18 cellular contexts compared by ENCODE assay signal in the genomic region with DNA sequence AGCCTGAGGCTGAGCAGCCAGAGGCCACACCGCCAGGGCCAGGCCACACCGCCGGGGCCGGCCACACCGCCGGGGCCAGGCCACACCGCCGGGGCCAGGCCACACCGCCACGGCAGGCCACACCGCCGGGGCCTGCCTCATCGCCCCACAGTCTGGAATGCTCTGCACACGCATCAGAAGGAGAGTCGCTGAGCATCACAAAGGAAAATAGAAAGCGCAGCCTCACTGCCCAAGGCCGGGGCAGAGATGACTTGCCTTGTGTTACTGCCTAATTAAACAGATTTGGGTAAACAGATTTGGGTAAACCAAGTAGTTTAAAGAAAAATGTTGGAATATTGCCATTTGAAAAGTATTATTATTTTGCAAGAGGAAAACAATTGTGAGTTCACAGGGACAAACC. TPM values are rescaled to one million over a fixed set of nuclear protein-coding genes. Genes with fewer than 3 reads are reported as not detected.
DNase-seq lines count a peak whose midpoint lies in the region; ATAC-seq and TF ChIP-seq lines count a peak whose summit lies in the region.
"Had no signal": no experiment of that assay in that cellular context is flagged by ENCODE, and none has a peak within 500 bp of the region (broad histone marks: within the 10 kb centered on the region; RNA-seq: fewer than 3 reads in every experiment).

No MANE protein-coding gene starts in this region.

- 75 to 99% methylated on average over 11 to 17 of the region's 17 CpGs for WGBS in endodermal cell (ENCODE audit: insufficient coverage in 1 of 2, insufficient read length in 1 of 2), 2 experiments
- no CpG with 5 or more reads among the region's 17 CpGs for WGBS in neuronal stem cell (ENCODE audit: extremely low coverage in 2 of 2, insufficient read length in 2 of 2, insufficient replicate concordance in 1 of 2), 2 donors
- 75 to 92% (median 76%) methylated on average over 8 to 17 of the region's 17 CpGs for WGBS in spleen, 5 donors
- 70 to 87% methylated on average over 8 to 16 of the region's 17 CpGs for whole genome bisulfite sequencing in upper lobe of left lung, 2 donors

- H2BK5ac ChIP-seq in neuronal stem cell (ENCODE audit: low read length) = no peak overlapping the region

- no peak overlapping the region for H3K27ac ChIP-seq in BLaER1 treated with 17β-estradiol and CSF1 and Interleukin-3, amounts not matched to agents 10 nM and 100 nM
- no peak overlapping the region for H3K27ac ChIP-seq in endodermal cell (ENCODE audit: low read depth, low read length)
- no peak overlapping the region for H3K27ac ChIP-seq in neuronal stem cell (replicated peaks; ENCODE audit: low read length)
- H3K27ac ChIP-seq in spleen = no peak overlapping the region
- H3K27ac ChIP-seq in upper lobe of left lung = no peak overlapping the region

- H3K18ac ChIP-seq in neuronal stem cell (ENCODE audit: low read length) = peak overlapping the region; percentile 7

- H3K27me3 ChIP-seq in BLaER1 treated with 17β-estradiol and CSF1 and Interleukin-3, amounts not matched to agents 10 nM and 100 nM = peaks cover 5 to 38% (median 21%) of the 10 kb centered on the region in 11 experiments; a peak in 19 of 22 replicates
- H3K27me3 ChIP-seq in endodermal cell (ENCODE audit: control insufficient read depth, insufficient read depth, low read length, poor library complexity, severe bottlenecking) (no peaks in the 10 kb centered on the region), neuronal stem cell (ENCODE audit: control insufficient read depth in 3 of 3, insufficient read depth in 3 of 3, low read depth in 1 of 3, low read length in 3 of 3) (peaks cover 0 to 15% (median 2%) of the 10 kb centered on the region in 3 experiments), spleen (replicated peaks in 1 of 7) (peaks cover 0 to 44% (median 11%) of the 10 kb centered on the region in 7 donors), upper lobe of left lung (peaks cover 0 to 2% (median 0%) of the 10 kb centered on the region in 4 donors)

- no peak overlapping the region for H4K8ac ChIP-seq in neuronal stem cell (ENCODE audit: low read depth, low read length)

- TF ChIP-seq POLR2A in spleen (IDR thresholded peaks at IDR 0.05) (no peak), upper lobe of left lung (IDR thresholded peaks at IDR 0.05) (no peak)

- H3K79me1 ChIP-seq in neuronal stem cell (ENCODE audit: low read depth, low read length) = peaks cover 2% of the 10 kb centered on the region

- H3K14ac ChIP-seq in neuronal stem cell (ENCODE audit: low read length) = peak overlapping the region; percentile 2

- H3K36me3 ChIP-seq in BLaER1 treated with 17β-estradiol and CSF1 and Interleukin-3, amounts not matched to agents 10 nM and 100 nM = no peaks in the 10 kb centered on the region
- H3K36me3 ChIP-seq in endodermal cell (ENCODE audit: control insufficient read depth, insufficient read depth, low read length) (no peaks in the 10 kb centered on the region), neuronal stem cell (replicated peaks in 1 of 2; ENCODE audit: control insufficient read depth in 2 of 2, insufficient read depth in 2 of 2, low read length in 2 of 2) (no peaks in the 10 kb centered on the region), spleen (peaks cover 0 to 1% (median 0%) of the 10 kb centered on the region in 6 donors), upper lobe of left lung (no peaks in the 10 kb centered on the region)

- intact Hi-C loops in spleen (cut with DNase I; ENCODE audit: low total_unique reads) = no loop called here

- no peak overlapping the region for H2AK5ac ChIP-seq in neuronal stem cell (ENCODE audit: low read depth, low read length)

- H4K91ac ChIP-seq in neuronal stem cell (ENCODE audit: low read depth, low read length, poor library complexity) = no peak overlapping the region

- DNase-seq in endodermal cell (peak; percentile 23), neuronal stem cell (ENCODE audit: low spot score) (no peak), spleen (peak; percentile 32), NCI-H1436 (lab: John Stamatoyannopoulos, UW) (no peak), upper lobe of left lung (no peak)
- DNase-seq: CD8-positive, alpha-beta memory T cell; DMS 273 treated with DMSO at 0.1 percent for 48 hours; DMS79; EL; GDM1; GOT3; HCEC 1CT had no signal

- H3K4me1 ChIP-seq in BLaER1 treated with 17β-estradiol and CSF1 and Interleukin-3, amounts not matched to agents 10 nM and 100 nM = peaks cover 0 to 21% (median 16%) of the 10 kb centered on the region in 10 experiments; a peak in 16 of 20 replicates
- peaks cover 6% of the 10 kb centered on the region for H3K4me1 ChIP-seq in endodermal cell (ENCODE audit: control insufficient read depth, insufficient read depth, low read length)
- peaks cover 0 to 6% of the 10 kb centered on the region in 2 donors for H3K4me1 ChIP-seq in neuronal stem cell (ENCODE audit: control insufficient read depth in 2 of 2, insufficient read depth in 1 of 2, low read depth in 1 of 2, low read length in 2 of 2)
- peaks cover 0 to 27% (median 0%) of the 10 kb centered on the region in 6 donors for H3K4me1 ChIP-seq in spleen
- H3K4me1 ChIP-seq in upper lobe of left lung = peaks cover 0 to 3% (median 0%) of the 10 kb centered on the region in 4 donors

- TF ChIP-seq EP300 in upper lobe of left lung (IDR thresholded peaks at IDR 0.05) = no peak

- no peak overlapping the region for H2BK12ac ChIP-seq in neuronal stem cell (ENCODE audit: low read length)

- H2BK120ac ChIP-seq in neuronal stem cell (ENCODE audit: low read depth, low read length) = no peak overlapping the region

- H3K9me3 Mint-ChIP-seq in endodermal cell = no peaks in the 10 kb centered on the region
- H3K9me3 Mint-ChIP-seq: CD4-positive, alpha-beta T cell; CD8-positive, alpha-beta memory T cell had no signal

- H3K9me3 ChIP-seq in BLaER1 treated with 17β-estradiol and CSF1 and Interleukin-3, amounts not matched to agents 10 nM and 100 nM (replicated peaks in 1 of 11) = no peaks in the 10 kb centered on the region
- no peaks in the 10 kb centered on the region for H3K9me3 ChIP-seq in endodermal cell (ENCODE audit: control insufficient read depth, low read length)
- H3K9me3 ChIP-seq in neuronal stem cell (replicated peaks in 1 of 2; ENCODE audit: control insufficient read depth in 2 of 2, insufficient read depth in 1 of 2, low read depth in 1 of 2, low read length in 2 of 2) = no peaks in the 10 kb centered on the region
- no peaks in the 10 kb centered on the region for H3K9me3 ChIP-seq in spleen
- no peaks in the 10 kb centered on the region for H3K9me3 ChIP-seq in upper lobe of left lung

- no peak overlapping the region for H3K4ac ChIP-seq in neuronal stem cell (ENCODE audit: low read length)

- no peak overlapping the region for H3K4me3 ChIP-seq in BLaER1 treated with 17β-estradiol and CSF1 and Interleukin-3, amounts not matched to agents 10 nM and 100 nM
- H3K4me3 ChIP-seq in endodermal cell (ENCODE audit: low read length) (no peak overlapping the region), neuronal stem cell (ENCODE audit: low read length in 2 of 2) (no peak overlapping the region), spleen (no peak overlapping the region), upper lobe of left lung (no peak overlapping the region)
- H3K4me3 ChIP-seq: GM12878 had no signal

- H2BK15ac ChIP-seq in neuronal stem cell (ENCODE audit: low read length) = no peak overlapping the region

- H3K23ac ChIP-seq in neuronal stem cell (ENCODE audit: low read depth, low read length, poor library complexity) = no peak overlapping the region

- H3K9ac ChIP-seq in BLaER1 treated with 17β-estradiol and CSF1 and Interleukin-3, amounts not matched to agents 10 nM and 100 nM = no peak overlapping the region
- no peak overlapping the region for H3K9ac ChIP-seq in endodermal cell (ENCODE audit: extremely low read depth, low read length, poor library complexity, severe bottlenecking)
- no peak overlapping the region for H3K9ac ChIP-seq in neuronal stem cell (ENCODE audit: low read depth, low read length, poor library complexity)

- ATAC-seq in upper lobe of left lung (ENCODE audit: low FRiP score in 2 of 2) (no peak), HG03159 (IDR thresholded peaks at IDR 0.05; ENCODE audit: unreplicated experiment) (no peak), HG02970 (IDR thresholded peaks at IDR 0.05; ENCODE audit: low FRiP score, unreplicated experiment) (no peak)
- ATAC-seq: GM12878 had no signal

- no peak overlapping the region for H3K27ac Mint-ChIP-seq in endodermal cell
- H3K27ac Mint-ChIP-seq: CD14-positive monocyte; CD4-positive, alpha-beta T cell; CD8-positive, alpha-beta memory T cell had no signal

- H3K4me3 Mint-ChIP-seq in endodermal cell = no peak overlapping the region
- H3K4me3 Mint-ChIP-seq: CD14-positive monocyte; CD4-positive, alpha-beta T cell; CD8-positive, alpha-beta memory T cell had no signal

- no peaks in the 10 kb centered on the region for H3K27me3 Mint-ChIP-seq in endodermal cell (ENCODE audit: insufficient read depth)
- H3K27me3 Mint-ChIP-seq: CD4-positive, alpha-beta T cell had no signal

- H4K20me1 ChIP-seq in BLaER1 treated with 17β-estradiol and CSF1 and Interleukin-3, amounts not matched to agents 10 nM and 100 nM = peaks cover 0 to 73% (median 13%) of the 10 kb centered on the region in 11 experiments; a peak in 14 of 22 replicates

- no peaks in the 10 kb centered on the region for H3K36me3 Mint-ChIP-seq in endodermal cell (ENCODE audit: low read depth)
- H3K36me3 Mint-ChIP-seq: CD8-positive, alpha-beta memory T cell had no signal

- H3K4me2 ChIP-seq in BLaER1 treated with 17β-estradiol and CSF1 and Interleukin-3, amounts not matched to agents 10 nM and 100 nM = peak overlapping the region in 8 of 11 experiments; percentile 20 to 70 (median 44); a peak in 14 of 22 replicates
- H3K4me2 ChIP-seq in neuronal stem cell (ENCODE audit: insufficient read depth, low read length, poor library complexity, severe bottlenecking) = no peak overlapping the region

- peaks cover 16% of the 10 kb centered on the region for H3K4me1 Mint-ChIP-seq in endodermal cell
- H3K4me1 Mint-ChIP-seq: CD14-positive monocyte had no signal

- no peak overlapping the region for H2AFZ ChIP-seq in neuronal stem cell (ENCODE audit: low read length)

- TF ChIP-seq CTCF in endodermal cell (conservative IDR thresholded peaks at IDR 0.05) (no peak), spleen (IDR thresholded peaks at IDR 0.05 in 8 of 11, conservative IDR thresholded peaks at IDR 0.05 in 3 of 11) (no peak), upper lobe of left lung (IDR thresholded peaks at IDR 0.05) (no peak)

RNA-seq across cellular contexts. Expression of gene NFATC1, which starts 10.4 kb away (rescaled TPM):
- total RNA-seq in endodermal cell = 10 to 100 TPM; 23.4 to 32.5 TPM
- 10.9 TPM for polyA plus RNA-seq in endodermal cell (2013, experiment 1 of 2)
- polyA plus RNA-seq in endodermal cell (2013, experiment 2 of 2) = 11.1 TPM
- 4.7 TPM for polyA plus RNA-seq in neuronal stem cell (2013, experiment 1 of 2)
- 5.2 TPM for polyA plus RNA-seq in neuronal stem cell (2013, experiment 2 of 2)
- total RNA-seq in spleen = 10 to 100 TPM; 38.6 to 64.9 (median 56.1) TPM
- polyA plus RNA-seq in spleen = 10 to 100 TPM; 20.7 to 36.4 (median 30.0) TPM
- 10 to 100 TPM; 13.6 to 39.5 (median 20.3) TPM for total RNA-seq in upper lobe of left lung

Comparison
In these comparisons a context has a peak if more than half of its experiments do, and no peak if none do; other contexts are left out.
1. DNase-seq: peak in endodermal cell (single experiment) and spleen (single experiment); none in neuronal stem cell (single experiment), NCI-H1436 (single experiment) and upper lobe of left lung (0 of 2).